ENCODE assay signal across 18 cellular contexts in the genomic region with DNA sequence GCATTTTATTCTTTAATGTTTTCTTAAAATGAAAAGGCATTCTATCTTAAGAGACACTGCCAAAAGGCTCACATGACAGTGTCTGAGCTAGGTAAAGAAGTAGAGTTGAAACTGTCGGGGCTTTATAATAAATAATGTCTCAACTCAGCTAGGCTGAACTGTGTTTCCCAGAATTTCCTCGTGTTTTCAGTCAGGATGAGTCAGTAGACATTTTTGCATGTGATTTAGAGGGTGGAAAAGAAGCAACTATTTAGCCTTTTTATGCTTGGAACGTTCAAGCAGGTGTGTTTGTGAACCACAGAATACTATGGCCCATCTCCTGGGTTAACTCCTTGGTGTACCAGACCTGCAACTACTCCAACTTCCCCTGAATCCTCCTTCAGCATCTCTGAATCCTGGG. TPM values are rescaled to one million over a fixed set of nuclear protein-coding genes. Genes with fewer than 3 reads are reported as not detected.
DNase-seq lines count a peak whose midpoint lies in the region; FAIRE-seq and TF ChIP-seq lines count a peak whose summit lies in the region.
"Had no signal": no experiment of that assay in that cellular context is flagged by ENCODE, and none has a peak within 500 bp of the region (broad histone marks: within the 10 kb centered on the region; RNA-seq: fewer than 3 reads in every experiment).

No MANE protein-coding gene starts in this region.

- peak overlapping the region; percentile 51 for H3K4me2 ChIP-seq in GM23248 (ENCODE audit: unreplicated experiment)
- H3K4me2 ChIP-seq: BLaER1 treated with 17β-estradiol and CSF1 and Interleukin-3, amounts not matched to agents 10 nM and 100 nM had no signal

- no peak for TF ChIP-seq CTCF in transverse colon (IDR thresholded peaks at IDR 0.05)

- TF ChIP-seq POLR2A in transverse colon (IDR thresholded peaks at IDR 0.05) = no peak

- no peak overlapping the region for H3K4me3 ChIP-seq in GM23248
- no peak overlapping the region for H3K4me3 ChIP-seq in skeletal muscle tissue (ENCODE audit: low read length in 3 of 3)
- no peak overlapping the region for H3K4me3 ChIP-seq in transverse colon
- H3K4me3 ChIP-seq: BLaER1 treated with 17β-estradiol and CSF1 and Interleukin-3, amounts not matched to agents 10 nM and 100 nM; mucosa of descending colon; pancreas had no signal

- H3K9ac ChIP-seq in GM23248 (0 out of 2 replicates have a peak overlapping the region, but pooled peaks have one; percentile 15), skeletal muscle tissue (ENCODE audit: low read depth in 1 of 3, low read length in 3 of 3) (no peak overlapping the region)
- H3K9ac ChIP-seq: BLaER1 treated with 17β-estradiol and CSF1 and Interleukin-3, amounts not matched to agents 10 nM and 100 nM had no signal

- H3K27ac ChIP-seq in GM23248 = peak overlapping the region; percentile 59
- peak overlapping the region; percentile 56 for H3K27ac ChIP-seq in skeletal muscle tissue (ENCODE audit: low read depth, low read length)
- peak overlapping the region in 2 of 4 donors; percentile 27 to 30 for H3K27ac ChIP-seq in transverse colon
- H3K27ac ChIP-seq: BLaER1 treated with 17β-estradiol and CSF1 and Interleukin-3, amounts not matched to agents 10 nM and 100 nM had no signal

- peak overlapping the region; percentile 37; the same call in 1 of the 2 replicates for H2AFZ ChIP-seq in GM23248

- WGBS in GM23248 (ENCODE audit: low coverage in 1 of 2, low lambda C conversion rate in 2 of 2, missing lambda C conversion rate in 2 of 2), 2 experiments = 1 to 3% methylated on average over 3 of the region's 3 CpGs
- WGBS in transverse colon (ENCODE audit: low coverage in 1 of 2), 2 donors = 40 to 44% methylated on average over 1 to 3 of the region's 3 CpGs

- no peak for TF ChIP-seq EP300 in transverse colon (IDR thresholded peaks at IDR 0.05; ENCODE audit: low read depth)

- H3K27me3 ChIP-seq in GM23248 (replicated peaks; ENCODE audit: insufficient read depth) = no peaks in the 10 kb centered on the region
- no peaks in the 10 kb centered on the region for H3K27me3 ChIP-seq in skeletal muscle tissue (ENCODE audit: control insufficient read depth in 3 of 3, insufficient read depth in 3 of 3, low read length in 3 of 3)
- no peaks in the 10 kb centered on the region for H3K27me3 ChIP-seq in transverse colon
- H3K27me3 ChIP-seq: BLaER1 treated with 17β-estradiol and CSF1 and Interleukin-3, amounts not matched to agents 10 nM and 100 nM; pancreas had no signal

- H3K36me3 ChIP-seq in GM23248 (ENCODE audit: low read depth) = no peaks in the 10 kb centered on the region
- no peaks in the 10 kb centered on the region for H3K36me3 ChIP-seq in skeletal muscle tissue (ENCODE audit: control insufficient read depth in 3 of 3, insufficient read depth in 3 of 3, low read length in 3 of 3)
- H3K36me3 ChIP-seq in transverse colon = no peaks in the 10 kb centered on the region
- H3K36me3 ChIP-seq: BLaER1 treated with 17β-estradiol and CSF1 and Interleukin-3, amounts not matched to agents 10 nM and 100 nM; pancreas had no signal

- intact Hi-C loops in transverse colon (cut with DNase I; ENCODE audit: low total_unique reads) = no loop called here

- H3K9me2 ChIP-seq in GM23248 (ENCODE audit: insufficient read depth) = no peaks in the 10 kb centered on the region

- peak; percentile 69 for DNase-seq in GM23248
- peak; percentile 77 for DNase-seq in astrocyte of the hippocampus (ENCODE audit: low read depth, low spot score)
- DNase-seq in foreskin melanocyte = peak; percentile 53
- no peak for DNase-seq in germinal center (ENCODE audit: low spot score)
- no peak for DNase-seq in transverse colon
- no peak for DNase-seq in HTR-8/SVneo (ENCODE audit: insufficient read length, low spot score)
- DNase-seq in activated CD4-positive, alpha-beta T cell treated with anti-CD3 and anti-CD28 coated beads for 1 hour = no peak
- DNase-seq: activated CD4-positive, alpha-beta T cell treated with anti-CD3 and anti-CD28 coated beads for 36 hours; activated T-cell treated with anti-CD3 and anti-CD28 coated beads, Interleukin-2, amount 50 U/mL, for 1 hour; amniotic stem cell; dermis blood vessel endothelial cell; immature natural killer cell; mucosa of descending colon; NCI-H526; pancreas; RPMI8226 had no signal

- in situ Hi-C loops in GM23248 (cut with MboI) = no loop called here
- in situ Hi-C loops in transverse colon (cut with MboI; ENCODE audit: low pct_ligation_motif_present in 1 of 4, low pct_unique_long_range_greater_than_20kb in 1 of 4, low sequenced_read_pairs in 3 of 4) = no loop called here

- no peaks in the 10 kb centered on the region for H3K79me2 ChIP-seq in GM23248 (ENCODE audit: insufficient read depth)

- H3K9me3 ChIP-seq in GM23248 (ENCODE audit: low read depth) (no peaks in the 10 kb centered on the region), skeletal muscle tissue (ENCODE audit: control insufficient read depth in 3 of 3, low read length in 3 of 3) (no peaks in the 10 kb centered on the region), transverse colon (no peaks in the 10 kb centered on the region)
- H3K9me3 ChIP-seq: BLaER1 treated with 17β-estradiol and CSF1 and Interleukin-3, amounts not matched to agents 10 nM and 100 nM; mucosa of descending colon; pancreas had no signal

- no peaks in the 10 kb centered on the region for H4K20me1 ChIP-seq in GM23248 (ENCODE audit: insufficient read depth)
- H4K20me1 ChIP-seq: BLaER1 treated with 17β-estradiol and CSF1 and Interleukin-3, amounts not matched to agents 10 nM and 100 nM had no signal

- H3F3A ChIP-seq in GM23248 (ENCODE audit: insufficient read depth) = peaks cover 44% of the 10 kb centered on the region

- no peak for FAIRE-seq in HTR-8/SVneo (lab: Jason Lieb, UNC)
- FAIRE-seq: pancreas had no signal

- H3K4me1 ChIP-seq in GM23248 (ENCODE audit: insufficient read depth) (peaks cover 60% of the 10 kb centered on the region), skeletal muscle tissue (ENCODE audit: control insufficient read depth in 3 of 3, insufficient read depth in 3 of 3, low read length in 3 of 3) (peaks cover 7 to 16% (median 13%) of the 10 kb centered on the region in 3 donors), transverse colon (peaks cover 7 to 23% (median 11%) of the 10 kb centered on the region in 4 donors)

RNA-seq across cellular contexts. Expression of a gene that starts 23.4 kb away (rescaled TPM):
- total RNA-seq in GM23248 (2014; rRNA removed; shearing (Covaris generic)) = 109 and 113 TPM in 2 replicates
- 134 and 137 TPM in 2 replicates for polyA plus RNA-seq in GM23248 (2016; fragmentation: Nextera tagmentation; extraction: Ambion mirVana)
- total RNA-seq in skeletal muscle tissue = 50.1 TPM
- total RNA-seq in transverse colon = 10 to 100 TPM in 3 of 4 donors, 1 to 10 TPM in 1; 3.6 to 23.8 (median 12.1) TPM

RNA-seq across cellular contexts. Expression of a gene that starts 26.9 kb away (rescaled TPM):
- total RNA-seq in GM23248 (2014; rRNA removed; shearing (Covaris generic)) = 3.5 and 7.0 TPM in 2 replicates
- 8.5 and 9.5 TPM in 2 replicates for polyA plus RNA-seq in GM23248 (2016; fragmentation: Nextera tagmentation; extraction: Ambion mirVana)
- total RNA-seq in skeletal muscle tissue (6.8 TPM), transverse colon (1 to 10 TPM in 2 of 4 donors, under 1 TPM in 2; 0.20 to 7.0 (median 2.3) TPM)

RNA-seq across cellular contexts. Expression of a gene that starts 52.9 kb away (rescaled TPM):
- 10.9 and 19.0 TPM in 2 replicates for total RNA-seq in GM23248 (2014; rRNA removed; shearing (Covaris generic))
- 10.4 and 10.6 TPM in 2 replicates for polyA plus RNA-seq in GM23248 (2016; fragmentation: Nextera tagmentation; extraction: Ambion mirVana)
- 12.0 TPM for total RNA-seq in skeletal muscle tissue
- 1 to 10 TPM in 2 of 4 donors, under 1 TPM in 1, not detected in 1; 0.20 to 7.8 (median 5.1) TPM for total RNA-seq in transverse colon

Comparison
In these comparisons a context has a peak if more than half of its experiments do, and no peak if none do; other contexts are left out.
1. DNase-seq: peak in GM23248 (single experiment), astrocyte of the hippocampus (single experiment) and foreskin melanocyte (single experiment); none in germinal center (single experiment), transverse colon (single experiment), HTR-8/SVneo (single experiment) and activated CD4-positive, alpha-beta T cell treated with anti-CD3 and anti-CD28 coated beads for 1 hour (single experiment).